16 cellular contexts compared by ENCODE assay signal in the genomic region with DNA sequence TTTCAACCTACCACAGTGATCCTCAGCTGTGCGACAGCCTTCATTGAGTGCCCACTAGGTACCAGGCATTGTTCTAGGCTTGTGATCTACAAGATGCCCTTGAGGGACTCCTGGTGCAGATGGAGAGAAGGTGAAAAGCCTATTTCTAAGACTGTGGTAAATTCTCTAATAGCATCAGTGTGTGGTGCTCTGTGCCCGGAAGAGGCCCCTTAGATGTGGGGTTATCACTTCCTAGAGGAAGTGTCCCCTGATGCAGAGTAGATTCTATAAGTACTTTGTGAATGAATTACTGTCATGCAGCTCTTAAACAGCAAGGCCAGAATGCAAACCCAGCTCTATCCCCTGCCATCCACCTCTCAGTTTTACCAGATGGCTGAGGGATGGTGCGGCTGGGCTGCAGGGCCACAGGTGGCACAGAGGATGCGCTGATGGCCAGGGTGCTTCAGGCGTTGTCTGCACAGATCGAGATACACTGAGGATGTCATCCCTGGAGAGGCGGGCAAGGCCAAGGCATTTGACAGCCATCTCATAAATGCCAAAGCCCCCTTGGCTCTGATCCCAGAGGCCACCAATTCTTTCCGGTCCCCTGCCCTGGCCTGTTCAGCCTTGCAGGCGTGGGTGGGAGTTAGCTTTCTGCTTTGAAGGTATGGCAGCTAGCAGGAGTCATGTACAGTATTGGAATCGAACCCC.
DNase-seq lines count a peak whose midpoint lies in the region; ATAC-seq and TF ChIP-seq lines count a peak whose summit lies in the region.
"Had no signal": no experiment of that assay in that cellular context is flagged by ENCODE, and none has a peak within 500 bp of the region (broad histone marks: within the 10 kb centered on the region; RNA-seq: fewer than 3 reads in every experiment).

No MANE protein-coding gene starts in this region.

- peaks cover 20% of the 10 kb centered on the region for H3K4me1 Mint-ChIP-seq in activated naive CD4-positive, alpha-beta T cell treated with anti-CD3 and anti-CD28 coated beads, Interleukin-2, amount 50 U/mL, for 24 hours
- peaks cover 19% of the 10 kb centered on the region for H3K4me1 Mint-ChIP-seq in activated CD8-positive, alpha-beta T cell treated with anti-CD3 and anti-CD28 coated beads for 36 hours (ENCODE audit: low read depth)
- H3K4me1 Mint-ChIP-seq: activated T-helper 17 cell treated with anti-CD3 and anti-CD28 coated beads, Interleukin-2, amount 50 U/mL, for 72 hours had no signal

- H3K27me3 ChIP-seq in Loucy (ENCODE audit: insufficient read depth, low read length, poor library complexity, severe bottlenecking) (no peaks in the 10 kb centered on the region), neuronal stem cell (ENCODE audit: control insufficient read depth in 3 of 3, insufficient read depth in 3 of 3, low read depth in 1 of 3, low read length in 3 of 3) (no peaks in the 10 kb centered on the region), adrenal gland (peaks cover under 1% of the 10 kb centered on the region)
- H3K27me3 ChIP-seq: pancreas had no signal

- H3K4ac ChIP-seq in neuronal stem cell (ENCODE audit: low read length), result no peak overlapping the region

- H3K4me1 ChIP-seq in Loucy (ENCODE audit: insufficient read depth, low read length, poor library complexity, severe bottlenecking), result peaks cover 38% of the 10 kb centered on the region
- H3K4me1 ChIP-seq in neuronal stem cell (ENCODE audit: control insufficient read depth in 2 of 2, insufficient read depth in 1 of 2, low read depth in 1 of 2, low read length in 2 of 2), result no peaks in the 10 kb centered on the region
- peaks cover 0 to 15% of the 10 kb centered on the region in 2 donors for H3K4me1 ChIP-seq in adrenal gland (replicated peaks in 1 of 2)
- H3K4me1 ChIP-seq: pancreas had no signal

- H3K9me3 ChIP-seq in Loucy (ENCODE audit: insufficient read depth, low read depth, low read length) (no peaks in the 10 kb centered on the region), neuronal stem cell (replicated peaks in 1 of 2; ENCODE audit: control insufficient read depth in 2 of 2, insufficient read depth in 1 of 2, low read depth in 1 of 2, low read length in 2 of 2) (no peaks in the 10 kb centered on the region), adrenal gland (replicated peaks in 1 of 3) (no peaks in the 10 kb centered on the region)
- H3K9me3 ChIP-seq: pancreas had no signal

- H3K4me3 ChIP-seq in Loucy (ENCODE audit: low read length, poor library complexity, severe bottlenecking) (peak overlapping the region; percentile 14), neuronal stem cell (ENCODE audit: low read length in 2 of 2) (no peak overlapping the region), adrenal gland (no peak overlapping the region)
- H3K4me3 ChIP-seq: pancreas had no signal

- peaks cover 2% of the 10 kb centered on the region for H3K79me1 ChIP-seq in neuronal stem cell (ENCODE audit: low read depth, low read length)

- no CpG with 5 or more reads among the region's 10 CpGs for WGBS in neuronal stem cell (ENCODE audit: extremely low coverage in 2 of 2, insufficient read length in 2 of 2, insufficient replicate concordance in 1 of 2), 2 donors
- 74 to 91% (median 80%) methylated on average over 7 to 10 of the region's 10 CpGs for WGBS in adrenal gland, 4 donors

- POLR2A ChIA-PET in activated CD8-positive, alpha-beta T cell treated with anti-CD3 and anti-CD28 coated beads for 36 hours (lab: Charles Lee), result interaction anchor here (0.6 kb wide), 1 partner anchor 11 kb away, joined by 3 read pairs; no protein-coding TSS in a partner anchor

- H3K79me2 ChIP-seq in Loucy (ENCODE audit: insufficient read depth, low read length), result no peaks in the 10 kb centered on the region

- H3K27ac ChIP-seq in neuronal stem cell (replicated peaks; ENCODE audit: low read length) (no peak overlapping the region), adrenal gland (no peak overlapping the region)
- H3K27ac ChIP-seq: pancreas had no signal

- no peaks in the 10 kb centered on the region for H3K36me3 ChIP-seq in Loucy (ENCODE audit: insufficient read depth, low read length)
- H3K36me3 ChIP-seq in neuronal stem cell (replicated peaks in 1 of 2; ENCODE audit: control insufficient read depth in 2 of 2, insufficient read depth in 2 of 2, low read length in 2 of 2), result no peaks in the 10 kb centered on the region
- H3K36me3 ChIP-seq in adrenal gland (replicated peaks in 1 of 2), result no peaks in the 10 kb centered on the region
- H3K36me3 ChIP-seq: pancreas had no signal

- ATAC-seq in activated CD8-positive, alpha-beta T cell treated with anti-CD3 and anti-CD28 coated beads for 36 hours, result peak; percentile 75
- ATAC-seq: activated T-helper 17 cell treated with anti-CD3 and anti-CD28 coated beads, Interleukin-2, amount 50 U/mL, for 72 hours; pancreas had no signal

- TF ChIP-seq POLR2A in adrenal gland (IDR thresholded peaks at IDR 0.05), result no peak

- TF ChIP-seq CTCF in Loucy (conservative IDR thresholded peaks at IDR 0.05; ENCODE audit: low read length) (peak; percentile 24), adrenal gland (IDR thresholded peaks at IDR 0.05) (no peak)
- TF ChIP-seq CTCF in activated CD8-positive, alpha-beta T cell treated with anti-CD3 and anti-CD28 coated beads for 36 hours (IDR thresholded peaks at IDR 0.05), result no peak

- peak overlapping the region; percentile 42 for H3K4me3 Mint-ChIP-seq in activated naive CD4-positive, alpha-beta T cell treated with anti-CD3 and anti-CD28 coated beads, Interleukin-2, amount 50 U/mL, for 24 hours
- H3K4me3 Mint-ChIP-seq in activated CD8-positive, alpha-beta T cell treated with anti-CD3 and anti-CD28 coated beads for 36 hours, result no peak overlapping the region
- H3K4me3 Mint-ChIP-seq: activated T-helper 17 cell treated with anti-CD3 and anti-CD28 coated beads, Interleukin-2, amount 50 U/mL, for 72 hours; IgD-negative memory B cell had no signal

- no peak overlapping the region for H3K18ac ChIP-seq in neuronal stem cell (ENCODE audit: low read length)

- no peak overlapping the region for H2BK12ac ChIP-seq in neuronal stem cell (ENCODE audit: low read length)

- H3K9me3 Mint-ChIP-seq in activated naive CD4-positive, alpha-beta T cell treated with anti-CD3 and anti-CD28 coated beads, Interleukin-2, amount 50 U/mL, for 24 hours, result no peaks in the 10 kb centered on the region
- no peaks in the 10 kb centered on the region for H3K9me3 Mint-ChIP-seq in activated CD8-positive, alpha-beta T cell treated with anti-CD3 and anti-CD28 coated beads for 36 hours
- H3K9me3 Mint-ChIP-seq: activated T-helper 17 cell treated with anti-CD3 and anti-CD28 coated beads, Interleukin-2, amount 50 U/mL, for 72 hours; IgD-negative memory B cell had no signal

- H3K9me2 ChIP-seq in Loucy (replicated peaks; ENCODE audit: low read depth, low read length), result no peaks in the 10 kb centered on the region

- H2BK5ac ChIP-seq in neuronal stem cell (ENCODE audit: low read length), result no peak overlapping the region

- DNase-seq in activated naive CD4-positive, alpha-beta T cell treated with anti-CD3 and anti-CD28 coated beads, Interleukin-2, amount 50 U/mL, for 16 hours, result no peak
- peak; percentile 35 for DNase-seq in activated CD8-positive, alpha-beta T cell treated with anti-CD3 and anti-CD28 coated beads for 36 hours
- DNase-seq in neuronal stem cell (ENCODE audit: low spot score), result no peak
- DNase-seq in NCI-H1930 (lab: John Stamatoyannopoulos, UW), result no peak
- no peak for DNase-seq in OCI-M2 (lab: John Stamatoyannopoulos, UW; ENCODE audit: unreplicated experiment)
- no peak for DNase-seq in adrenal gland
- DNase-seq: activated CD4-positive, alpha-beta T cell treated with anti-CD3 and anti-CD28 coated beads, Interleukin-2, amount 50 U/mL, for 1 hour; dermis blood vessel endothelial cell; DMS 273 treated with DMSO at 0.1 percent for 48 hours; pancreas; stimulated activated CD4-positive, alpha-beta T cell treated with anti-CD3 and anti-CD28 coated beads, Interleukin-4, amount 100 ng/mL, for 24 hours; T-helper 9 cell had no signal

- no peaks in the 10 kb centered on the region for H3K27me3 Mint-ChIP-seq in activated naive CD4-positive, alpha-beta T cell treated with anti-CD3 and anti-CD28 coated beads, Interleukin-2, amount 50 U/mL, for 24 hours
- H3K27me3 Mint-ChIP-seq in activated CD8-positive, alpha-beta T cell treated with anti-CD3 and anti-CD28 coated beads for 36 hours, result peaks cover 17% of the 10 kb centered on the region

- H2AK5ac ChIP-seq in neuronal stem cell (ENCODE audit: low read depth, low read length), result no peak overlapping the region

- no peak overlapping the region for H2BK120ac ChIP-seq in neuronal stem cell (ENCODE audit: low read depth, low read length)

- peak overlapping the region; percentile 74 for H3K23ac ChIP-seq in neuronal stem cell (ENCODE audit: low read depth, low read length, poor library complexity)

- no peak overlapping the region for H3K14ac ChIP-seq in neuronal stem cell (ENCODE audit: low read length)

- H3K27ac Mint-ChIP-seq in activated naive CD4-positive, alpha-beta T cell treated with anti-CD3 and anti-CD28 coated beads, Interleukin-2, amount 50 U/mL, for 24 hours, result peak overlapping the region; percentile 46
- H3K27ac Mint-ChIP-seq in activated CD8-positive, alpha-beta T cell treated with anti-CD3 and anti-CD28 coated beads for 36 hours, result no peak overlapping the region
- H3K27ac Mint-ChIP-seq: activated T-helper 17 cell treated with anti-CD3 and anti-CD28 coated beads, Interleukin-2, amount 50 U/mL, for 72 hours; IgD-negative memory B cell had no signal

- no peaks in the 10 kb centered on the region for H3K36me3 Mint-ChIP-seq in activated naive CD4-positive, alpha-beta T cell treated with anti-CD3 and anti-CD28 coated beads, Interleukin-2, amount 50 U/mL, for 24 hours
- H3K36me3 Mint-ChIP-seq in activated CD8-positive, alpha-beta T cell treated with anti-CD3 and anti-CD28 coated beads for 36 hours (ENCODE audit: low read depth), result no peaks in the 10 kb centered on the region
- H3K36me3 Mint-ChIP-seq: IgD-negative memory B cell had no signal

- H2BK15ac ChIP-seq in neuronal stem cell (ENCODE audit: low read length), result no peak overlapping the region

- H4K20me1 ChIP-seq in Loucy (ENCODE audit: insufficient read depth, low read length, poor library complexity, severe bottlenecking), result no peaks in the 10 kb centered on the region

- intact Hi-C loops in activated CD8-positive, alpha-beta T cell treated with anti-CD3 and anti-CD28 coated beads for 36 hours (cut with micrococcal nuclease), result no loop called here
- intact Hi-C loops in adrenal gland (cut with DNase I), result no loop called here

- CTCF ChIA-PET in activated CD8-positive, alpha-beta T cell treated with anti-CD3 and anti-CD28 coated beads for 36 hours (lab: Charles Lee), result no interaction called here

- H4K91ac ChIP-seq in neuronal stem cell (ENCODE audit: low read depth, low read length, poor library complexity), result no peak overlapping the region

- H4K8ac ChIP-seq in neuronal stem cell (ENCODE audit: low read depth, low read length), result no peak overlapping the region

- no peak overlapping the region for H2AFZ ChIP-seq in Loucy (ENCODE audit: low read length)
- no peak overlapping the region for H2AFZ ChIP-seq in neuronal stem cell (ENCODE audit: low read length)

- H3K9ac ChIP-seq in Loucy (ENCODE audit: low read depth, low read length, poor library complexity, severe bottlenecking) (no peak overlapping the region), neuronal stem cell (ENCODE audit: low read depth, low read length, poor library complexity) (no peak overlapping the region)

- peak overlapping the region; percentile 62 for H3K4me2 ChIP-seq in Loucy (ENCODE audit: low read depth, low read length, poor library complexity, severe bottlenecking)
- H3K4me2 ChIP-seq in neuronal stem cell (ENCODE audit: insufficient read depth, low read length, poor library complexity, severe bottlenecking), result no peak overlapping the region

- H3F3A ChIP-seq in Loucy (ENCODE audit: low read depth), result peaks cover 9% of the 10 kb centered on the region
